Comparison of ENCODE assay signal across 23 cellular contexts in the genomic region with DNA sequence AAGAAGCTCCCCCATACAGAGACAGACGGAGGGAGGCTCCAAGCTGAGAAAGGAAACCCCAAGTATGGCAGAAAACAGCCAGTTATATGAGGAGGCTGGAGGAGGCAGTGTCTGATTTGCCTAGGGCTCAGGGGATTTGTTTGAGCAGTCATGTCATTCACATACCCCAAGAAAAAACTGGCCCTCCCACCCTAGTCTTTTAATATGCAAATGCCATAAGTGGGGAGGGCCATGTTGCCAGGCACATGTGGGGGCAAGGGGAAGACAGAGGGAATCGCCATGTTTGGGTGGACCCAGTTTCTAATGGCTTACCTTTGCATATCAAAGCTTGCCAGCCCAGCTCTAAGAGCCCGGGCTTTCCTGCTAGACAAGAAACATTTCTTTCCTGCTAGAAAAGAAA.
DNase-seq lines count a peak whose midpoint lies in the region; ATAC-seq, FAIRE-seq and TF ChIP-seq lines count a peak whose summit lies in the region.
"Had no signal": no experiment of that assay in that cellular context is flagged by ENCODE, and none has a peak within 500 bp of the region (broad histone marks: within the 10 kb centered on the region; RNA-seq: fewer than 3 reads in every experiment).

No MANE protein-coding gene starts in this region.

- no peak overlapping the region for H3K4ac ChIP-seq in H1 (replicated peaks; ENCODE audit: insufficient read length, low read depth, low read length)

- H3K4me1 ChIP-seq in ES-I3 (ENCODE audit: insufficient read depth, low read length) (peaks cover 35% of the 10 kb centered on the region; the same call in 1 of the 2 replicates), H1 (replicated peaks in 1 of 4; ENCODE audit: control insufficient read depth in 3 of 4, insufficient read depth in 4 of 4, low read length in 3 of 4) (peaks cover 0 to 12% (median 10%) of the 10 kb centered on the region in 4 experiments; a peak in 5 of 7 replicates), left lung (no peaks in the 10 kb centered on the region), psoas muscle (no peaks in the 10 kb centered on the region)
- H3K4me1 ChIP-seq: Peyer's patch had no signal

- peak overlapping the region in 1 of 2 experiments; percentile 30; a peak in 2 of 4 replicates for H3K4me2 ChIP-seq in H1 (ENCODE audit: insufficient read depth in 1 of 2, low read depth in 2 of 2, low read length in 2 of 2)

- FAIRE-seq in H1 (lab: Jason Lieb, UNC) = peak; percentile 82
- FAIRE-seq: G401.6, GM12892, GM19239 had no signal

- no peaks in the 10 kb centered on the region for H3K79me2 ChIP-seq in H1 (ENCODE audit: control insufficient read depth in 1 of 2, insufficient read depth in 2 of 2, low read length in 2 of 2)

- H3K18ac ChIP-seq in H1 (ENCODE audit: extremely low read depth, low read length) = no peak overlapping the region

- peak; percentile 17 to 18; a peak in 2 of 4 replicates for TF ChIP-seq RAD21 in H1 (IDR thresholded peaks at IDR 0.05 in 1 of 2, conservative IDR thresholded peaks at IDR 0.05 in 1 of 2; ENCODE audit: low read depth in 2 of 2, low read length in 2 of 2)

- WGBS in H1 (ENCODE audit: extremely low coverage in 1 of 2, insufficient coverage in 1 of 2, insufficient read length in 1 of 2, insufficient replicate concordance in 2 of 2, low coverage in 1 of 2, low lambda C conversion rate in 2 of 2, missing lambda C conversion rate in 1 of 2), 2 experiments = 21% methylated on average over 3 of the region's 3 CpGs; no CpG with 5 or more reads in 1 of the 2 experiments
- WGBS in psoas muscle, 3 donors = 40 to 49% (median 45%) methylated on average over 3 of the region's 3 CpGs

- no peak overlapping the region for H2BK15ac ChIP-seq in H1 (ENCODE audit: low read length)

- H3K36me3 ChIP-seq in ES-I3 (ENCODE audit: insufficient read depth, low read length) (no peaks in the 10 kb centered on the region), H1 (ENCODE audit: control insufficient read depth in 2 of 4, insufficient read depth in 4 of 4, low read length in 3 of 4) (no peaks in the 10 kb centered on the region), left lung (no peaks in the 10 kb centered on the region), psoas muscle (ENCODE audit: insufficient read depth in 1 of 2, low read depth in 1 of 2) (no peaks in the 10 kb centered on the region)
- H3K36me3 ChIP-seq: Peyer's patch had no signal

- H3K27me3 ChIP-seq in H1 (replicated peaks in 1 of 4; ENCODE audit: control insufficient read depth in 3 of 4, extremely low read depth in 1 of 4, insufficient read depth in 3 of 4, low read length in 3 of 4) = no peaks in the 10 kb centered on the region
- H3K27me3 ChIP-seq in left lung = no peaks in the 10 kb centered on the region
- no peaks in the 10 kb centered on the region for H3K27me3 ChIP-seq in psoas muscle (ENCODE audit: insufficient read depth in 3 of 3, low read length in 2 of 3)
- H3K27me3 ChIP-seq: Peyer's patch had no signal

- H2BK12ac ChIP-seq in H1 (ENCODE audit: low read depth, low read length) = no peak overlapping the region

- no peak overlapping the region for H3K56ac ChIP-seq in H1 (replicated peaks; ENCODE audit: insufficient read length, low read depth, low read length)

- 0 out of 2 replicates have a peak overlapping the region, but pooled peaks have one; percentile 11 for H2BK20ac ChIP-seq in H1 (ENCODE audit: low read length)

- no peak overlapping the region for H2BK120ac ChIP-seq in H1 (replicated peaks; ENCODE audit: low read depth, low read length)

- no peaks in the 10 kb centered on the region for H3K23me2 ChIP-seq in H1 (ENCODE audit: low read depth, low read length)

- H3K9me3 ChIP-seq in ES-I3 (ENCODE audit: control insufficient read depth, insufficient read depth, low read length) (no peaks in the 10 kb centered on the region), H1 (ENCODE audit: insufficient read depth in 2 of 2, low read depth in 1 of 2, low read length in 1 of 2) (no peaks in the 10 kb centered on the region; a peak in 1 of 4 replicates), left lung (no peaks in the 10 kb centered on the region), psoas muscle (no peaks in the 10 kb centered on the region)
- H3K9me3 ChIP-seq: Peyer's patch had no signal

- no peak for TF ChIP-seq CTCF in H1 (IDR thresholded peaks at IDR 0.05; ENCODE audit: control extremely low read depth in 1 of 3, insufficient read depth in 1 of 3, low read depth in 1 of 3, low read length in 3 of 3)
- no peak for TF ChIP-seq CTCF in left lung (IDR thresholded peaks at IDR 0.05)
- no peak for TF ChIP-seq CTCF in psoas muscle (IDR thresholded peaks at IDR 0.05)

- no peaks in the 10 kb centered on the region for H3K79me1 ChIP-seq in H1 (ENCODE audit: low read depth, low read length)

- no peak overlapping the region for H3K23ac ChIP-seq in H1 (ENCODE audit: insufficient read length)

- H4K8ac ChIP-seq in H1 (ENCODE audit: extremely low read depth, insufficient read depth, low read length) = no peak overlapping the region

- H2BK5ac ChIP-seq in H1 (ENCODE audit: low read depth, low read length) = peak overlapping the region; percentile 41; the same call in 1 of the 2 replicates

- H3K27ac ChIP-seq in H1 (ENCODE audit: low read depth, low read length) (no peak overlapping the region), left lung (no peak overlapping the region), psoas muscle (no peak overlapping the region)
- H3K27ac ChIP-seq: HL-60, Peyer's patch had no signal

- no peak overlapping the region for H2AK5ac ChIP-seq in H1 (ENCODE audit: low read depth, low read length)

- no peak for TF ChIP-seq EP300 in H1 (IDR thresholded peaks at IDR 0.05; ENCODE audit: borderline replicate concordance in 1 of 2, low read depth in 2 of 2, low read length in 2 of 2)

- H3K9ac ChIP-seq in ES-I3 (ENCODE audit: low read depth, low read length) (peak overlapping the region; percentile 27; the same call in 1 of the 2 replicates), H1 (replicated peaks in 1 of 4; ENCODE audit: extremely low read depth in 1 of 4, low read depth in 3 of 4, low read length in 3 of 4) (no peak overlapping the region)

- no peak overlapping the region for H3K14ac ChIP-seq in H1 (ENCODE audit: insufficient read length)

- intact Hi-C loops in left lung (cut with DNase I) = no loop called here
- intact Hi-C loops in psoas muscle (cut with DNase I) = no loop called here

- DNase-seq in NAMALWA (ENCODE audit: low spot score) = peak; percentile 24
- DNase-seq in H1 (ENCODE audit: low read depth in 1 of 2, low spot score in 2 of 2) = peak in 1 of 2 experiments; percentile 87
- DNase-seq in iPS-NIHi11 (ENCODE audit: low spot score) = peak; percentile 38
- no peak for DNase-seq in NCI-H1048 (lab: John Stamatoyannopoulos, UW)
- DNase-seq in stimulated activated CD4-positive, alpha-beta T cell treated with anti-CD3 and anti-CD28 coated beads, Interleukin-12 subunit alpha, Interleukin-12 subunit beta, amount 100 ng/mL, for 4 hours = no peak
- DNase-seq in left lung = no peak
- no peak for DNase-seq in psoas muscle
- DNase-seq: AML-193; C1 segment of cervical spinal cord; CD8-positive, alpha-beta T cell; DND-41; IMR-90; NCI-H1694 treated with DMSO at 0.1 percent for 48 hours; NCI-H2107; NCI-H446 treated with DMSO at 0.1 percent for 48 hours; NCI-H82; Peyer's patch had no signal

- CTCF ChIA-PET in H1 (lab: Charles Lee; ENCODE audit: partially characterized antibody) = no interaction called here

- H3K4me3 ChIP-seq in H1 (ENCODE audit: extremely low read depth in 1 of 4, insufficient read depth in 2 of 4, low read depth in 3 of 4, low read length in 4 of 4) = peak overlapping the region in 1 of 4 experiments; percentile 33; a peak in 1 of 8 replicates
- H3K4me3 ChIP-seq in left lung = no peak overlapping the region
- no peak overlapping the region for H3K4me3 ChIP-seq in psoas muscle
- H3K4me3 ChIP-seq: Peyer's patch had no signal

- H4K20me1 ChIP-seq in H1 (replicated peaks in 1 of 2; ENCODE audit: control insufficient read depth in 1 of 2, insufficient read depth in 2 of 2, low read length in 2 of 2) = no peaks in the 10 kb centered on the region

- ATAC-seq in left lung (no peak), psoas muscle (no peak)
- ATAC-seq: CD8-positive, alpha-beta T cell; SK-N-SH treated with all-trans-retinoic acid at 6 μM for 48 hours had no signal

- H2AFZ ChIP-seq in H1 (ENCODE audit: low read length) = no peak overlapping the region

- TF ChIP-seq POLR2A in H1 (IDR thresholded peaks at IDR 0.05; ENCODE audit: control extremely low read depth in 1 of 2, low read depth in 2 of 2, low read length in 2 of 2) = no peak

- POLR2A ChIA-PET in H1 (lab: Charles Lee; ENCODE audit: partially characterized antibody) = interaction anchor here (0.6 kb wide), 1 partner anchor 518 kb away, joined by 4 read pairs; no protein-coding TSS in a partner anchor

- no peak overlapping the region for H4K5ac ChIP-seq in H1 (ENCODE audit: insufficient read length, low read depth, low read length)

- no peak overlapping the region for H4K91ac ChIP-seq in H1 (replicated peaks; ENCODE audit: insufficient read length, low read length)

TF ChIP-seq in H1, 55 proteins besides CTCF, POLR2A, EP300 and RAD21 (continues in another document):
- TF ChIP-seq SRF (IDR thresholded peaks at IDR 0.05; ENCODE audit: low read depth, low read length) (peak; percentile 16; the same call in 1 of the 2 replicates), YY1 (IDR thresholded peaks at IDR 0.05; ENCODE audit: low read depth, low read length) (peak; percentile 63; the same call in 1 of the 2 replicates), TBP (IDR thresholded peaks at IDR 0.05; ENCODE audit: low read depth, low read length) (0 out of 2 replicates have a peak, but pooled peaks have one; percentile 31), JUND (IDR thresholded peaks at IDR 0.05; ENCODE audit: low read length) (0 out of 2 replicates have a peak, but pooled peaks have one; percentile 6), KDM5A (IDR thresholded peaks at IDR 0.05; ENCODE audit: low read length) (no peak), SP4 (IDR thresholded peaks at IDR 0.05; ENCODE audit: low read length) (no peak)
- TF ChIP-seq, protein P1, sequence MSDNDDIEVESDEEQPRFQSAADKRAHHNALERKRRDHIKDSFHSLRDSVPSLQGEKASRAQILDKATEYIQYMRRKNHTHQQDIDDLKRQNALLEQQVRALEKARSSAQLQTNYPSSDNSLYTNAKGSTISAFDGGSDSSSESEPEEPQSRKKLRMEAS (IDR thresholded peaks at IDR 0.05) = peak; percentile 77
- TF ChIP-seq, protein P2, sequence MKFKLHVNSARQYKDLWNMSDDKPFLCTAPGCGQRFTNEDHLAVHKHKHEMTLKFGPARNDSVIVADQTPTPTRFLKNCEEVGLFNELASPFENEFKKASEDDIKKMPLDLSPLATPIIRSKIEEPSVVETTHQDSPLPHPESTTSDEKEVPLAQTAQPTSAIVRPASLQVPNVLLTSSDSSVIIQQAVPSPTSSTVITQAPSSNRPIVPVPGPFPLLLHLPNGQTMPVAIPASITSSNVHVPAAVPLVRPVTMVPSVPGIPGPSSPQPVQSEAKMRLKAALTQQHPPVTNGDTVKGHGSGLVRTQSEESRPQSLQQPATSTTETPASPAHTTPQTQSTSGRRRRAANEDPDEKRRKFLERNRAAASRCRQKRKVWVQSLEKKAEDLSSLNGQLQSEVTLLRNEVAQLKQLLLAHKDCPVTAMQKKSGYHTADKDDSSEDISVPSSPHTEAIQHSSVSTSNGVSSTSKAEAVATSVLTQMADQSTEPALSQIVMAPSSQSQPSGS (IDR thresholded peaks at IDR 0.05; ENCODE audit: low read length) = 0 out of 2 replicates have a peak, but pooled peaks have one; percentile 53

Comparison
In these comparisons a context has a peak if more than half of its experiments do, and no peak if none do; other contexts are left out.
1. DNase-seq: peak in NAMALWA (single experiment) and iPS-NIHi11 (single experiment); none in NCI-H1048 (single experiment), stimulated activated CD4-positive, alpha-beta T cell treated with anti-CD3 and anti-CD28 coated beads, Interleukin-12 subunit alpha, Interleukin-12 subunit beta, amount 100 ng/mL, for 4 hours (single experiment), left lung (0 of 2) and psoas muscle (0 of 2).